27 cellular contexts compared by ENCODE assay signal in the genomic region with DNA sequence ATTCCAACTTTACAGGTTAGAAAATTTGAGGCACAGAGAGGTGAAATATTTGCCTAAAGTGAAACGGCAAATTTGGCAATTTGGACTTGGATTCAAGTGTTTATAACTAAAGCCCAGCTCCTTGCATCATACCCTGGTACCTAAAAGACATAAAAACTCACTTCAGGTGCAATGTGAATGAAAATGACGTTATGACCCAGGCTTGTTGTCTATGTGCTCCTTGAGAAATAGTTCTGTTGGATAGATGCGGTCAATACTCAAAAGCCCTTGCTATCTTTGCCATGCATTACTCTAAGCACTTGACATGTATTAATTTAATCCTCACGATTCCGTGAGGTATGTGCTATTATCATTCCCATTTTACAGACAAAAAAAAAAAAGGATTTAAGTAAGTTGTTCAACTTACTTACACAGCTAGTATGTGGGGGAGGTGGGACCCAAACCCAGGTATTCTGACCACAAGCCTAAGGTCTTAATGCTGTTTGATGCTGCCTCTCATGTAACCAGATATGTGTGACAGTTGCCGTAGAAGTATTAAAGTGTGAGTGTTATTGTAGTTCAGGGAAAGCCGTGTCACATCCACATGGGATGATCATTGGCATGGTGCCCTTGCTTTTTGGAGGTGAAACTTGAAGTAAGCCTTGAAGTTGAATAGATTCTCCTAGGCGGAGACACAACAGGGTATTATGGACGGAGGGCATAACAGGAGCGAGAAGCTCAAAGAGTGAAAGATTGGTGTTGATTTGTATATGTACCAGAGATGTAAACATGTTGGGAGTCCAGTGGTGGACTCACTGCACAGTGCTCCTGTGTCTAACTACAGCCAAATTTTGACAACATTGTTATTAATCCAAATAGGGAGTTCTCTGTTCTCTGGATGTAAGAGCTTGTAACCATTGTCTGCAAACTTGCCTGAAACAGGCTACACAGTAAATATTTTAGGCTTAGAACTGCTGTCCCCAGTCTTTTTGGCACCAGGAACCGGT. TPM values are rescaled to one million over a fixed set of nuclear protein-coding genes. Genes with fewer than 3 reads are reported as not detected.
A peak's percentile ranks its signal among the peaks of the same experiment; 100 is the strongest.
DNase-seq lines count a peak whose midpoint lies in the region; ATAC-seq, FAIRE-seq and TF ChIP-seq lines count a peak whose summit lies in the region.
"Had no signal": no experiment of that assay in that cellular context is flagged by ENCODE, and none has a peak within 500 bp of the region (broad histone marks: within the 10 kb centered on the region; RNA-seq: fewer than 3 reads in every experiment).

No MANE protein-coding gene starts in this region.

- DNase-seq in natural killer cell (no peak), NCI-H82 (lab: John Stamatoyannopoulos, UW) (peak; percentile 56), endothelial cell of umbilical vein (ENCODE audit: low read depth, low spot score) (no peak), upper lobe of right lung (no peak), cortex of kidney (lab: John Stamatoyannopoulos, UW) (no peak)
- no peak for DNase-seq in natural killer cell treated with Interleukin-12 subunit alpha and Interleukin-12 subunit beta and Interleukin-15 and Interleukin-18, amount 100 ng/mL, for 72 hours (ENCODE audit: low spot score)
- DNase-seq: activated CD4-positive, alpha-beta T cell treated with anti-CD3 and anti-CD28 coated beads for 4 hours; activated effector memory CD4-positive, alpha-beta T cell treated with Interleukin-2 at 50 U/mL for 16 hours; amniotic stem cell; effector memory CD8-positive, alpha-beta T cell; head of caudate nucleus; Kasumi-1; kidney; midbrain; MV-4-11; NCI-H1436 treated with DMSO at 0.1 percent for 48 hours; NCI-H748 treated with DMSO at 0.1 percent for 48 hours; pancreas; SK-N-SH; spleen had no signal

- H3K9me3 ChIP-seq in endothelial cell of umbilical vein (replicated peaks; ENCODE audit: control insufficient read depth, insufficient read depth, low read length) (no peaks in the 10 kb centered on the region), upper lobe of right lung (no peaks in the 10 kb centered on the region)
- H3K9me3 ChIP-seq: colonic mucosa, pancreas, SK-N-SH, spleen had no signal

- FAIRE-seq in endothelial cell of umbilical vein (lab: Jason Lieb, UNC): peak; percentile 37
- FAIRE-seq: bronchial epithelial cell, GM12891, kidney, pancreas had no signal

- no peak overlapping the region for H3K9ac ChIP-seq in endothelial cell of umbilical vein (replicated peaks; ENCODE audit: extremely low read depth, insufficient read depth, low read length)
- H3K9ac ChIP-seq: SK-N-SH had no signal

- H3K27ac ChIP-seq in endothelial cell of umbilical vein (ENCODE audit: insufficient read depth, low read depth, low read length): no peak overlapping the region
- H3K27ac ChIP-seq in upper lobe of right lung: no peak overlapping the region
- H3K27ac ChIP-seq: C4-2B, colonic mucosa, pancreas, spleen had no signal

- H4K20me1 ChIP-seq in endothelial cell of umbilical vein (replicated peaks; ENCODE audit: control insufficient read depth, extremely low read depth, insufficient read depth, low read length): no peaks in the 10 kb centered on the region

- H2AFZ ChIP-seq in endothelial cell of umbilical vein (ENCODE audit: low read depth, low read length): no peak overlapping the region

- intact Hi-C loops in natural killer cell (cut with micrococcal nuclease): no loop called here
- intact Hi-C loops in endothelial cell of umbilical vein (cut with micrococcal nuclease): no loop called here
- intact Hi-C loops in upper lobe of right lung (cut with DNase I): no loop called here

- CTCF ChIA-PET in endothelial cell of umbilical vein (lab: Charles Lee): no interaction called here

- no peak for ATAC-seq in natural killer cell
- ATAC-seq in natural killer cell treated with Interleukin-12 subunit alpha and Interleukin-12 subunit beta and Interleukin-15 and Interleukin-18, amount 100 ng/mL, for 72 hours: no peak
- ATAC-seq in GM21576 (IDR thresholded peaks at IDR 0.05; ENCODE audit: unreplicated experiment): no peak
- no peak for ATAC-seq in upper lobe of right lung
- ATAC-seq: effector memory CD8-positive, alpha-beta T cell; pancreas had no signal

- no peak overlapping the region for H3K4me3 ChIP-seq in endothelial cell of umbilical vein (replicated peaks in 1 of 3; ENCODE audit: insufficient read depth in 1 of 3, low read depth in 1 of 3, low read length in 3 of 3)
- H3K4me3 ChIP-seq in upper lobe of right lung: no peak overlapping the region
- H3K4me3 ChIP-seq: colonic mucosa, pancreas, spleen had no signal

- no peaks in the 10 kb centered on the region for H3K36me3 Mint-ChIP-seq in natural killer cell
- peaks cover 5% of the 10 kb centered on the region for H3K36me3 Mint-ChIP-seq in natural killer cell treated with Interleukin-12 subunit alpha and Interleukin-12 subunit beta and Interleukin-15 and Interleukin-18, amount 100 ng/mL, for 72 hours
- H3K36me3 Mint-ChIP-seq: type B pancreatic cell had no signal

- TF ChIP-seq POLR2A in endothelial cell of umbilical vein (IDR thresholded peaks at IDR 0.05; ENCODE audit: low read depth, low read length): no peak

- peaks cover 19 to 20% of the 10 kb centered on the region in 2 donors for H3K4me1 Mint-ChIP-seq in natural killer cell
- H3K4me1 Mint-ChIP-seq in natural killer cell treated with Interleukin-12 subunit alpha and Interleukin-12 subunit beta and Interleukin-15 and Interleukin-18, amount 100 ng/mL, for 72 hours (ENCODE audit: low read depth in 2 of 2): peaks cover 14 to 19% of the 10 kb centered on the region in 2 donors

- no peaks in the 10 kb centered on the region for H3K4me1 ChIP-seq in endothelial cell of umbilical vein (ENCODE audit: control insufficient read depth, extremely low read depth, insufficient read depth, low read length)
- no peaks in the 10 kb centered on the region for H3K4me1 ChIP-seq in upper lobe of right lung
- H3K4me1 ChIP-seq: colonic mucosa had no signal

- H3K36me3 ChIP-seq in endothelial cell of umbilical vein (ENCODE audit: control insufficient read depth in 2 of 2, extremely low read depth in 1 of 2, insufficient read depth in 2 of 2, low read length in 2 of 2) (no peaks in the 10 kb centered on the region), upper lobe of right lung (no peaks in the 10 kb centered on the region)
- H3K36me3 ChIP-seq: colonic mucosa, pancreas, spleen had no signal

- no peaks in the 10 kb centered on the region for H3K9me1 ChIP-seq in endothelial cell of umbilical vein (replicated peaks; ENCODE audit: control insufficient read depth, extremely low read depth, insufficient read depth, low read length)

- H3K27me3 Mint-ChIP-seq in natural killer cell (ENCODE audit: low read depth in 2 of 2): peaks cover 14 to 25% of the 10 kb centered on the region in 2 donors
- peaks cover 15 to 20% of the 10 kb centered on the region in 2 donors for H3K27me3 Mint-ChIP-seq in natural killer cell treated with Interleukin-12 subunit alpha and Interleukin-12 subunit beta and Interleukin-15 and Interleukin-18, amount 100 ng/mL, for 72 hours
- H3K27me3 Mint-ChIP-seq: type B pancreatic cell had no signal

- BruUV-seq in endothelial cell of umbilical vein (replicated peaks; lab: Mats Ljungman, UMichigan): no TSS peak

- peaks cover 18% of the 10 kb centered on the region for H3K79me2 ChIP-seq in endothelial cell of umbilical vein (ENCODE audit: control insufficient read depth, insufficient read depth, low read length)

- no peak overlapping the region for H3K27ac Mint-ChIP-seq in natural killer cell
- H3K27ac Mint-ChIP-seq in natural killer cell treated with Interleukin-12 subunit alpha and Interleukin-12 subunit beta and Interleukin-15 and Interleukin-18, amount 100 ng/mL, for 72 hours: no peak overlapping the region
- H3K27ac Mint-ChIP-seq: effector memory CD8-positive, alpha-beta T cell; type B pancreatic cell had no signal

- H3K9me3 Mint-ChIP-seq in natural killer cell: no peaks in the 10 kb centered on the region
- no peaks in the 10 kb centered on the region for H3K9me3 Mint-ChIP-seq in natural killer cell treated with Interleukin-12 subunit alpha and Interleukin-12 subunit beta and Interleukin-15 and Interleukin-18, amount 100 ng/mL, for 72 hours
- H3K9me3 Mint-ChIP-seq: effector memory CD8-positive, alpha-beta T cell; type B pancreatic cell had no signal

- TF ChIP-seq CTCF in natural killer cell (IDR thresholded peaks at IDR 0.05): no peak
- TF ChIP-seq CTCF in endothelial cell of umbilical vein (IDR thresholded peaks at IDR 0.05; ENCODE audit: extremely low read depth in 1 of 2, insufficient read depth in 1 of 2, low read depth in 1 of 2, low read length in 2 of 2): no peak
- TF ChIP-seq CTCF in upper lobe of right lung (IDR thresholded peaks at IDR 0.05): no peak

- dilution Hi-C loops in endothelial cell of umbilical vein (cut with MboI; ENCODE audit: extremely low pct_ligation_motif_present, low sequenced_read_pairs): no loop called here

- H3K27me3 ChIP-seq in endothelial cell of umbilical vein (ENCODE audit: control insufficient read depth in 2 of 2, insufficient read depth in 2 of 2, low read length in 2 of 2) (no peaks in the 10 kb centered on the region), upper lobe of right lung (no peaks in the 10 kb centered on the region)
- H3K27me3 ChIP-seq: colonic mucosa had no signal

- peak overlapping the region; percentile 1 for H3K4me3 Mint-ChIP-seq in natural killer cell
- no peak overlapping the region for H3K4me3 Mint-ChIP-seq in natural killer cell treated with Interleukin-12 subunit alpha and Interleukin-12 subunit beta and Interleukin-15 and Interleukin-18, amount 100 ng/mL, for 72 hours

- H3K4me2 ChIP-seq in endothelial cell of umbilical vein (ENCODE audit: insufficient read depth, low read length): no peak overlapping the region

- POLR2A ChIA-PET in endothelial cell of umbilical vein (lab: Charles Lee): no interaction called here

TF ChIP-seq in endothelial cell of umbilical vein, 7 proteins besides CTCF, POLR2A, EP300 and RAD21 (continues in another document):
- no peak for TF ChIP-seq GATA2 (IDR thresholded peaks at IDR 0.05; ENCODE audit: insufficient read depth, insufficient read length, low read depth, low read length)
- TF ChIP-seq, protein P1, sequence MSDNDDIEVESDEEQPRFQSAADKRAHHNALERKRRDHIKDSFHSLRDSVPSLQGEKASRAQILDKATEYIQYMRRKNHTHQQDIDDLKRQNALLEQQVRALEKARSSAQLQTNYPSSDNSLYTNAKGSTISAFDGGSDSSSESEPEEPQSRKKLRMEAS (IDR thresholded peaks at IDR 0.05; ENCODE audit: insufficient read depth, insufficient read length): no peak

RNA-seq across cellular contexts. Expression of gene SCML1, which starts 3.1 kb away (rescaled TPM):
- total RNA-seq in natural killer cell (1 to 10 TPM; 4.5 to 6.9 (median 4.6) TPM), endothelial cell of umbilical vein (10.1 and 12.4 TPM in 2 replicates), upper lobe of right lung (12.3 TPM)
- total RNA-seq in natural killer cell treated with Interleukin-12 subunit alpha and Interleukin-12 subunit beta and Interleukin-15 and Interleukin-18, amount 100 ng/mL, for 72 hours: 1 to 10 TPM in 1 of 2 donors, under 1 TPM in 1; 0.93 to 1.1 TPM
- 8.8 and 9.0 TPM in 2 replicates for polyA plus RNA-seq in endothelial cell of umbilical vein
- 8.2 TPM in 2 replicates for polyA plus RNA-seq in endothelial cell of umbilical vein (2011; cell fraction: cytosol; rRNA removed)
- polyA plus RNA-seq in endothelial cell of umbilical vein (2011; cell fraction: nucleus; rRNA removed): 36.5 and 41.3 TPM in 2 replicates
- polyA plus RNA-seq in endothelial cell of umbilical vein (2012): 5.4 TPM in 2 replicates
- polyA minus RNA-seq in endothelial cell of umbilical vein: 10.2 and 12.1 TPM in 2 replicates
- polyA minus RNA-seq in endothelial cell of umbilical vein (2011; cell fraction: cytosol; rRNA and poly(A)+ RNA removed): 9.4 TPM
- polyA minus RNA-seq in endothelial cell of umbilical vein (2011; cell fraction: nucleus; rRNA and poly(A)+ RNA removed): 8.0 and 12.4 TPM in 2 replicates
- total RNA-seq: OCI-LY7 had no signal
